ENCODE assay signal across 1 cellular context in the genomic region with DNA sequence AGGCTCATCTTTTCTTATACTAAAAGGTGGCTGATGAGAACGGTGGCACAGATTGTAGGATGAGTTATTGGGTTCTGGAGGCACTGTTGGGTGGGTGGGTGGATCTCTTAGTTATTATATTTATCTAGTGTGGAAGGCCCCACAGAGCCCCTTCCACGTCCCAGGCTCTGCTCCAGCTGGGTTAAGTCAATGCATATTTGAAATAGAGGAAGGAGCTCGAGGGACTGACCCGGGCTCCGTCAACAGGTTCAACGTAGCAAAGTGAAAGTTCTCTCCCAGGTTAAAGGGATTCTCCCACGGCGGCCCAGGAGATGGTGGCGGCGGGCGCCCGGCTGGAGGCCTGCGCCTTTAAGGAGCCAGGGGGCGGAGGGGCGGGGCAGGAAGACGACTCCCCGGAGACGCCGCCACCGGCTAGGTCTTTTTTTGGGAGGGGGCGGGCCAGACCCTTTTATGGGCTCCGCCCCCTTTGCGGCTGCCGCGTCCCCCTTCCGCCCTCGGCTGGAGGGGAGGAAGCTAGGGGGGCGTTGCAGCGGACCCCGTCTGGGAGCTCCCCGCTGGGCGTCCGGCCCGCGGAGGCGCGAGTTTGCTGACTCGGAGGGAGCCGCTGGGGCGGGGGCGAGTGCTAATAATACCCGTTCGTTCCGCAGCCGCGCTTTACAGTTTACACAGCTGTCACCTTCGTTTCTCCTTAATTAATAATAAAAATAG.
A peak's percentile ranks its signal among the peaks of the same experiment; 100 is the strongest.
TF ChIP-seq lines count a peak whose summit lies in the region.

No MANE protein-coding gene starts in this region.

TF ChIP-seq in HepG2, 621 proteins besides CTCF, POLR2A, EP300 and RAD21 (continued from another document):
- TF ChIP-seq, protein P1, sequence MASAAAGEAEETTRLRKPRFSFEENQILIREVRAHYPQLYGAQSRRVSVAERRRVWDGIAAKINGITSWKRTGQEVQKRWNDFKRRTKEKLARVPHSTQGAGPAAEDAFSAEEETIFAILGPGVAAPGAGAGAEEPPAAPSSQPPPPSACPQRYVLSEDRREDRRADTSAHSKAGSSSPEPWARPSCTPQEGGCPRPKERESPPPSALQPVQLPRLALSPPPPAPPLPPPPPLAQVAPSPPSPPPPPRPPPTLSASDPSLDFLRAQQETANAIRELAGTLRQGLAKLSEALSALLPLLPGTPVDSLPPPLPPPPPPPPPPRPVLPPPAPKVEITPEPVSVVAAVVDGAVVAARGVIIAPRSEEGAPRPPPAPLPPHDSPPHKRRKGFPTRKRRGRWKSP (CRISPR knock-in tag; IDR thresholded peaks at IDR 0.05): peak; percentile 65
- TF ChIP-seq, protein P2, sequence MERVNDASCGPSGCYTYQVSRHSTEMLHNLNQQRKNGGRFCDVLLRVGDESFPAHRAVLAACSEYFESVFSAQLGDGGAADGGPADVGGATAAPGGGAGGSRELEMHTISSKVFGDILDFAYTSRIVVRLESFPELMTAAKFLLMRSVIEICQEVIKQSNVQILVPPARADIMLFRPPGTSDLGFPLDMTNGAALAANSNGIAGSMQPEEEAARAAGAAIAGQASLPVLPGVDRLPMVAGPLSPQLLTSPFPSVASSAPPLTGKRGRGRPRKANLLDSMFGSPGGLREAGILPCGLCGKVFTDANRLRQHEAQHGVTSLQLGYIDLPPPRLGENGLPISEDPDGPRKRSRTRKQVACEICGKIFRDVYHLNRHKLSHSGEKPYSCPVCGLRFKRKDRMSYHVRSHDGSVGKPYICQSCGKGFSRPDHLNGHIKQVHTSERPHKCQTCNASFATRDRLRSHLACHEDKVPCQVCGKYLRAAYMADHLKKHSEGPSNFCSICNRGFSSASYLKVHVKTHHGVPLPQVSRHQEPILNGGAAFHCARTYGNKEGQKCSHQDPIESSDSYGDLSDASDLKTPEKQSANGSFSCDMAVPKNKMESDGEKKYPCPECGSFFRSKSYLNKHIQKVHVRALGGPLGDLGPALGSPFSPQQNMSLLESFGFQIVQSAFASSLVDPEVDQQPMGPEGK (CRISPR knock-in tag; IDR thresholded peaks at IDR 0.05): peak; percentile 79
- TF ChIP-seq IRF2 (CRISPR knock-in tag; IDR thresholded peaks at IDR 0.05): peak; percentile 53; the same call in 1 of the 2 replicates
- TF ChIP-seq, protein P3, sequence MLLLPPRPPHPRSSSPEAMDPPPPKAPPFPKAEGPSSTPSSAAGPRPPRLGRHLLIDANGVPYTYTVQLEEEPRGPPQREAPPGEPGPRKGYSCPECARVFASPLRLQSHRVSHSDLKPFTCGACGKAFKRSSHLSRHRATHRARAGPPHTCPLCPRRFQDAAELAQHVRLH (CRISPR knock-in tag; IDR thresholded peaks at IDR 0.05; ENCODE audit: borderline replicate concordance, low read depth): peak; percentile 40; the same call in 1 of the 2 replicates
- peak; percentile 37; the same call in 1 of the 2 replicates for TF ChIP-seq ZNF331 (CRISPR knock-in tag; IDR thresholded peaks at IDR 0.05)
- TF ChIP-seq, protein P4, sequence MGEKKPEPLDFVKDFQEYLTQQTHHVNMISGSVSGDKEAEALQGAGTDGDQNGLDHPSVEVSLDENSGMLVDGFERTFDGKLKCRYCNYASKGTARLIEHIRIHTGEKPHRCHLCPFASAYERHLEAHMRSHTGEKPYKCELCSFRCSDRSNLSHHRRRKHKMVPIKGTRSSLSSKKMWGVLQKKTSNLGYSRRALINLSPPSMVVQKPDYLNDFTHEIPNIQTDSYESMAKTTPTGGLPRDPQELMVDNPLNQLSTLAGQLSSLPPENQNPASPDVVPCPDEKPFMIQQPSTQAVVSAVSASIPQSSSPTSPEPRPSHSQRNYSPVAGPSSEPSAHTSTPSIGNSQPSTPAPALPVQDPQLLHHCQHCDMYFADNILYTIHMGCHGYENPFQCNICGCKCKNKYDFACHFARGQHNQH (CRISPR knock-in tag; IDR thresholded peaks at IDR 0.05): peak; percentile 37; the same call in 1 of the 2 replicates
- TF ChIP-seq HNRNPLL (IDR thresholded peaks at IDR 0.05; ENCODE audit: low read depth, low read length, poor library complexity, severe bottlenecking): peak; percentile 65
- no peak for TF ChIP-seq MEF2D (CRISPR knock-in tag; IDR thresholded peaks at IDR 0.05)
- TF ChIP-seq MEIS2 (CRISPR knock-in tag; IDR thresholded peaks at IDR 0.05): 0 out of 2 replicates have a peak, but pooled peaks have one; percentile 27
- TF ChIP-seq RNF2 (conservative IDR thresholded peaks at IDR 0.05; ENCODE audit: low read depth): no peak
- no peak for TF ChIP-seq HMGA1 (CRISPR knock-in tag; conservative IDR thresholded peaks at IDR 0.05)
- 0 out of 2 replicates have a peak, but pooled peaks have one; percentile 6 for TF ChIP-seq SRY (CRISPR knock-in tag; IDR thresholded peaks at IDR 0.05)
- TF ChIP-seq, protein P5, sequence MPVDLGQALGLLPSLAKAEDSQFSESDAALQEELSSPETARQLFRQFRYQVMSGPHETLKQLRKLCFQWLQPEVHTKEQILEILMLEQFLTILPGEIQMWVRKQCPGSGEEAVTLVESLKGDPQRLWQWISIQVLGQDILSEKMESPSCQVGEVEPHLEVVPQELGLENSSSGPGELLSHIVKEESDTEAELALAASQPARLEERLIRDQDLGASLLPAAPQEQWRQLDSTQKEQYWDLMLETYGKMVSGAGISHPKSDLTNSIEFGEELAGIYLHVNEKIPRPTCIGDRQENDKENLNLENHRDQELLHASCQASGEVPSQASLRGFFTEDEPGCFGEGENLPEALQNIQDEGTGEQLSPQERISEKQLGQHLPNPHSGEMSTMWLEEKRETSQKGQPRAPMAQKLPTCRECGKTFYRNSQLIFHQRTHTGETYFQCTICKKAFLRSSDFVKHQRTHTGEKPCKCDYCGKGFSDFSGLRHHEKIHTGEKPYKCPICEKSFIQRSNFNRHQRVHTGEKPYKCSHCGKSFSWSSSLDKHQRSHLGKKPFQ (CRISPR knock-in tag; IDR thresholded peaks at IDR 0.05; ENCODE audit: insufficient replicate concordance): peak; percentile 51
- TF ChIP-seq, protein P6, sequence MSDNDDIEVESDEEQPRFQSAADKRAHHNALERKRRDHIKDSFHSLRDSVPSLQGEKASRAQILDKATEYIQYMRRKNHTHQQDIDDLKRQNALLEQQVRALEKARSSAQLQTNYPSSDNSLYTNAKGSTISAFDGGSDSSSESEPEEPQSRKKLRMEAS (IDR thresholded peaks at IDR 0.05): peak; percentile 50
TF ChIP-seq in HepG2: peak in this region for 80.
